ENCODE assay signal across 27 cellular contexts in genomic region chr17:68418876-68419275, GRCh38.
"Had no signal": no experiment of that assay in that cellular context is flagged by ENCODE, and none has a peak within 500 bp of the region (broad histone marks: within the 10 kb centered on the region; RNA-seq: fewer than 3 reads in every experiment).

No MANE protein-coding gene starts in this region.

- H3K4me1 ChIP-seq: esophagus muscularis mucosa, gastroesophageal sphincter had no signal

- ATAC-seq: activated CD4-positive, alpha-beta T cell treated with anti-CD3 and anti-CD28 coated beads for 36 hours; activated T-cell treated with anti-CD3 and anti-CD28 coated beads, Interleukin-2, amount 50 U/mL, for 4 hours; activated T-helper 17 cell treated with anti-CD3 and anti-CD28 coated beads, Interleukin-2, amount 50 U/mL, for 72 hours; gastroesophageal sphincter; heart right ventricle had no signal

- H3K4me2 ChIP-seq: hepatocyte had no signal

- H3K27me3 Mint-ChIP-seq: activated CD4-positive, alpha-beta memory T cell treated with anti-CD3 and anti-CD28 coated beads, Interleukin-2, amount 10 ng/mL, durations not matched to agents 7 days and 5 days; activated CD4-positive, alpha-beta T cell treated with anti-CD3 and anti-CD28 coated beads for 36 hours; activated CD4-positive, alpha-beta T cell treated with anti-CD3 and anti-CD28 coated beads, Interleukin-2, amount 10 ng/mL, durations not matched to agents 24 days and 14 days; activated naive CD8-positive, alpha-beta T cell; activated T-helper 17 cell treated with anti-CD3 and anti-CD28 coated beads, Interleukin-2, amount 50 U/mL, for 72 hours; central memory CD8-positive, alpha-beta T cell; dendritic cell treated with granulocyte-macrophage colony-stimulating factor and Interleukin-4, amounts not matched to agents 40 ng/mL and 50 ng/mL, for 4 days had no signal

- H3K4me3 Mint-ChIP-seq: activated CD4-positive, alpha-beta memory T cell treated with anti-CD3 and anti-CD28 coated beads, Interleukin-2, amount 10 ng/mL, durations not matched to agents 7 days and 5 days; activated CD4-positive, alpha-beta T cell treated with anti-CD3 and anti-CD28 coated beads for 36 hours; activated CD4-positive, alpha-beta T cell treated with anti-CD3 and anti-CD28 coated beads, Interleukin-2, amount 10 ng/mL, durations not matched to agents 24 days and 14 days; activated naive CD8-positive, alpha-beta T cell; activated T-cell treated with anti-CD3 and anti-CD28 coated beads, Interleukin-2, amount 50 U/mL, for 4 hours; activated T-helper 17 cell treated with anti-CD3 and anti-CD28 coated beads, Interleukin-2, amount 50 U/mL, for 72 hours; central memory CD8-positive, alpha-beta T cell; dendritic cell treated with granulocyte-macrophage colony-stimulating factor and Interleukin-4, amounts not matched to agents 40 ng/mL and 50 ng/mL, for 4 days had no signal

- H3K27ac ChIP-seq: brain microvascular endothelial cell, coronary artery, esophagus muscularis mucosa, gastroesophageal sphincter, heart right ventricle, hepatocyte had no signal

- DNase-seq: activated CD4-positive, alpha-beta memory T cell treated with anti-CD3 and anti-CD28 coated beads, Interleukin-2, amount 10 ng/mL, durations not matched to agents 7 days and 5 days; activated CD4-positive, alpha-beta T cell treated with anti-CD3 and anti-CD28 coated beads for 36 hours; activated CD4-positive, alpha-beta T cell treated with anti-CD3 and anti-CD28 coated beads, Interleukin-2, amount 10 ng/mL, durations not matched to agents 24 days and 14 days; activated CD4-positive, CD25-positive, alpha-beta regulatory T cell; activated CD4-positive, CD25-positive, alpha-beta regulatory T cell treated with anti-CD3 and anti-CD28 coated beads, Interleukin-2, amount 50 U/mL, for 72 hours; activated CD8-positive, alpha-beta memory T cell treated with anti-CD3 and anti-CD28 coated beads for 24 hours; activated effector memory CD4-positive, alpha-beta T cell treated with Interleukin-2 at 50 U/mL for 16 hours; activated gamma-delta T cell treated with Interleukin-2 at 50 U/mL for 16 hours; activated naive CD4-positive, alpha-beta T cell treated with anti-CD3 and anti-CD28 coated beads, Interleukin-2, amount 50 U/mL, for 16 hours; activated naive CD4-positive, alpha-beta T cell treated with Interleukin-2 at 50 U/mL for 16 hours; activated T-cell treated with anti-CD3 and anti-CD28 coated beads, Interleukin-2, amount 50 U/mL, for 4 hours; amniotic stem cell; anterior cingulate cortex; brain microvascular endothelial cell; effector CD8-positive, alpha-beta T cell; erythroblast; foreskin melanocyte; heart right ventricle; T-helper 2 cell had no signal

- H3K9me3 Mint-ChIP-seq: central memory CD8-positive, alpha-beta T cell had no signal

- H2AFZ ChIP-seq: hepatocyte had no signal

- H3K27me3 ChIP-seq: brain microvascular endothelial cell, esophagus muscularis mucosa, gastroesophageal sphincter, heart right ventricle, hepatocyte had no signal

- H3K4me3 ChIP-seq: coronary artery, esophagus muscularis mucosa, gastroesophageal sphincter, heart right ventricle, hepatocyte had no signal

- H3K27ac Mint-ChIP-seq: activated CD4-positive, alpha-beta memory T cell treated with anti-CD3 and anti-CD28 coated beads, Interleukin-2, amount 10 ng/mL, durations not matched to agents 7 days and 5 days; activated CD4-positive, alpha-beta T cell treated with anti-CD3 and anti-CD28 coated beads for 36 hours; activated CD4-positive, alpha-beta T cell treated with anti-CD3 and anti-CD28 coated beads, Interleukin-2, amount 10 ng/mL, durations not matched to agents 24 days and 14 days; activated naive CD8-positive, alpha-beta T cell; activated T-helper 17 cell treated with anti-CD3 and anti-CD28 coated beads, Interleukin-2, amount 50 U/mL, for 72 hours; dendritic cell treated with granulocyte-macrophage colony-stimulating factor and Interleukin-4, amounts not matched to agents 40 ng/mL and 50 ng/mL, for 4 days had no signal
